In genomic region chr14:104967414-104968152, GRCh38 we compare ENCODE assay signal across 8 cellular contexts. TPM values are rescaled to one million over a fixed set of nuclear protein-coding genes. Genes with fewer than 3 reads are reported as not detected.
DNase-seq lines count a peak whose midpoint lies in the region; ATAC-seq and TF ChIP-seq lines count a peak whose summit lies in the region.

No MANE protein-coding gene starts in this region.

- peaks cover 4% of the 10 kb centered on the region for H3K4me1 Mint-ChIP-seq in CD14-positive monocyte
- H3K4me1 Mint-ChIP-seq in glutamatergic neuron (ENCODE audit: low read depth, unreplicated experiment), result peaks cover 5% of the 10 kb centered on the region
- H3K4me1 Mint-ChIP-seq in osteocyte (ENCODE audit: unreplicated experiment), result peaks cover 61% of the 10 kb centered on the region

- no peaks in the 10 kb centered on the region for H3K9me3 ChIP-seq in PC-3 (ENCODE audit: low read length)

- TF ChIP-seq CTCF in CD14-positive monocyte (IDR thresholded peaks at IDR 0.05) (no peak), PC-3 (conservative IDR thresholded peaks at IDR 0.05; ENCODE audit: low read depth, low read length) (no peak), glutamatergic neuron (IDR thresholded peaks at IDR 0.05; ENCODE audit: partially characterized antibody, unreplicated experiment) (no peak), osteocyte (IDR thresholded peaks at IDR 0.05) (no peak)

- H3K9me3 Mint-ChIP-seq in CD14-positive monocyte, result peaks cover 0 to 3% (median 0%) of the 10 kb centered on the region in 7 donors
- peaks cover 2% of the 10 kb centered on the region for H3K9me3 Mint-ChIP-seq in glutamatergic neuron (ENCODE audit: unreplicated experiment)
- H3K9me3 Mint-ChIP-seq in osteocyte (ENCODE audit: unreplicated experiment), result no peaks in the 10 kb centered on the region

- peak overlapping the region; percentile 76 for H2AFZ ChIP-seq in PC-3 (ENCODE audit: low read length)

- peaks cover 13% of the 10 kb centered on the region; the same call in 1 of the 2 replicates for H3K79me2 ChIP-seq in PC-3 (ENCODE audit: low read length)

- DNase-seq in CD14-positive monocyte (ENCODE audit: low spot score), result peak; percentile 44
- peak; percentile 70 for DNase-seq in PC-3
- DNase-seq in glutamatergic neuron, result peak; percentile 48
- DNase-seq in osteocyte (ENCODE audit: extremely low spot score, unreplicated experiment), result no peak
- DNase-seq in cortex of kidney (lab: John Stamatoyannopoulos, UW), result no peak
- no peak for DNase-seq in COLO829 (ENCODE audit: low spot score)
- no peak for DNase-seq in activated gamma-delta T cell (lab: John Stamatoyannopoulos, UW)
- DNase-seq in inferior parietal cortex (ENCODE audit: extremely low spot score), result no peak

- H4K20me1 ChIP-seq in PC-3 (ENCODE audit: low read length), result no peaks in the 10 kb centered on the region

- H3K27me3 ChIP-seq in PC-3 (ENCODE audit: low read length), result no peaks in the 10 kb centered on the region

- H3K36me3 Mint-ChIP-seq in CD14-positive monocyte (no peaks in the 10 kb centered on the region), glutamatergic neuron (ENCODE audit: unreplicated experiment) (no peaks in the 10 kb centered on the region), osteocyte (ENCODE audit: unreplicated experiment) (peaks cover 1% of the 10 kb centered on the region)

- H3K9ac ChIP-seq in PC-3 (ENCODE audit: low read length), result peak overlapping the region; percentile 52

- H3K4me3 ChIP-seq in PC-3 (ENCODE audit: low read length), result peak overlapping the region; percentile 56

- no peaks in the 10 kb centered on the region for H3K36me3 ChIP-seq in PC-3 (ENCODE audit: low read depth, low read length)

- H3K4me3 Mint-ChIP-seq in CD14-positive monocyte (peak overlapping the region in 1 of 2 donors; percentile 63), glutamatergic neuron (ENCODE audit: unreplicated experiment) (no peak overlapping the region), osteocyte (ENCODE audit: unreplicated experiment) (peak overlapping the region; percentile 75)

- H3K27me3 Mint-ChIP-seq in CD14-positive monocyte (ENCODE audit: low read depth in 3 of 3) (peaks cover 20 to 38% (median 29%) of the 10 kb centered on the region in 3 donors), glutamatergic neuron (ENCODE audit: unreplicated experiment) (peaks cover 4% of the 10 kb centered on the region), osteocyte (ENCODE audit: unreplicated experiment) (no peaks in the 10 kb centered on the region)

- CTCF ChIA-PET in PC-3 (lab: Charles Lee), result no interaction called here

- H3K4me2 ChIP-seq in PC-3 (ENCODE audit: low read length), result peak overlapping the region; percentile 87

- peaks cover 58% of the 10 kb centered on the region for H3K4me1 ChIP-seq in PC-3 (ENCODE audit: insufficient read depth, low read length)

- ATAC-seq in PC-3, result peak; percentile 14

- intact Hi-C loops in CD14-positive monocyte (cut with micrococcal nuclease), result no loop called here
- intact Hi-C loops in PC-3 (cut with micrococcal nuclease), result no loop called here

- no peaks in the 10 kb centered on the region for H3F3A ChIP-seq in PC-3 (ENCODE audit: low read length, unreplicated experiment)

- BruUV-seq in PC-3 (replicated peaks; lab: Mats Ljungman, UMichigan), result no TSS peak

- POLR2A ChIA-PET in PC-3 (lab: Charles Lee; ENCODE audit: unreplicated experiment), result no interaction called here

- peak overlapping the region; percentile 61 for H3K27ac ChIP-seq in PC-3 (ENCODE audit: low read length)

- no peaks in the 10 kb centered on the region for H3K9me2 ChIP-seq in PC-3 (replicated peaks; ENCODE audit: low read length)

- no peak overlapping the region for H3K27ac Mint-ChIP-seq in CD14-positive monocyte
- no peak overlapping the region for H3K27ac Mint-ChIP-seq in glutamatergic neuron (ENCODE audit: unreplicated experiment)
- H3K27ac Mint-ChIP-seq in osteocyte (ENCODE audit: unreplicated experiment), result peak overlapping the region; percentile 93

RNA-seq across cellular contexts. Expression of gene AHNAK2, which starts 10.6 kb away (rescaled TPM):
- polyA plus RNA-seq in CD14-positive monocyte, result under 1 TPM in 1 of 2 donors, not detected in 1; 0.01 TPM
- total RNA-seq in PC-3 (2014; rRNA removed) (25.0 and 31.1 TPM in 2 replicates), glutamatergic neuron (ENCODE audit: unreplicated experiment) (44.8 TPM), osteocyte (145 and 183 TPM in 2 replicates)

RNA-seq across cellular contexts. Expression of gene CLBA1, which starts 18.0 kb away (rescaled TPM):
- polyA plus RNA-seq in CD14-positive monocyte, result under 1 TPM; 0.62 to 0.76 TPM
- 19.2 and 27.5 TPM in 2 replicates for total RNA-seq in PC-3 (2014; rRNA removed)
- total RNA-seq in glutamatergic neuron (ENCODE audit: unreplicated experiment), result 5.9 TPM
- total RNA-seq in osteocyte, result 7.5 and 7.7 TPM in 2 replicates

RNA-seq across cellular contexts. Expression of gene PLD4, which starts 42.9 kb away (rescaled TPM):
- polyA plus RNA-seq in CD14-positive monocyte, result 10 to 100 TPM; 15.1 to 15.5 TPM
- 0.04 TPM in 1 of 2 replicates, not detected in the other for total RNA-seq in PC-3 (2014; rRNA removed)
- total RNA-seq in glutamatergic neuron (ENCODE audit: unreplicated experiment), result not detected
- total RNA-seq in osteocyte, result 0.05 and 0.18 TPM in 2 replicates

RNA-seq across cellular contexts. Expression of gene CDCA4, which starts 53.3 kb away (rescaled TPM):
- 10 to 100 TPM in 1 of 2 donors, 1 to 10 TPM in 1; 8.6 to 12.0 TPM for polyA plus RNA-seq in CD14-positive monocyte
- total RNA-seq in PC-3 (2014; rRNA removed) (113 and 133 TPM in 2 replicates), glutamatergic neuron (ENCODE audit: unreplicated experiment) (23.2 TPM), osteocyte (14.6 and 17.4 TPM in 2 replicates)

Comparison
In these comparisons a context has a peak if more than half of its experiments do, and no peak if none do; other contexts are left out.
1. DNase-seq: peak in CD14-positive monocyte (single experiment), PC-3 (single experiment) and glutamatergic neuron (single experiment); none in osteocyte (single experiment), cortex of kidney (single experiment), COLO829 (single experiment), activated gamma-delta T cell (single experiment) and inferior parietal cortex (single experiment).